In genomic region chr2:173979721-173980351, GRCh38 we compare ENCODE assay signal across 16 cellular contexts. TPM values are rescaled to one million over a fixed set of nuclear protein-coding genes. Genes with fewer than 3 reads are reported as not detected.
DNase-seq lines count a peak whose midpoint lies in the region; ATAC-seq and TF ChIP-seq lines count a peak whose summit lies in the region.
"Had no signal": no experiment of that assay in that cellular context is flagged by ENCODE, and none has a peak within 500 bp of the region (broad histone marks: within the 10 kb centered on the region; RNA-seq: fewer than 3 reads in every experiment).

No MANE protein-coding gene starts in this region.

- peaks cover 25% of the 10 kb centered on the region for H3K4me1 Mint-ChIP-seq in activated T-helper 1 cell treated with anti-CD3 and anti-CD28 coated beads, Interleukin-12 subunit alpha, Interleukin-12 subunit beta, Interleukin-2, Interleukin-4 antibody, amounts not matched to agents 30 ng/mL and 10 ng/mL and 1 ng/mL, durations not matched to agents 14 hours and 24 hours and 36 hours (ENCODE audit: low read depth)
- H3K4me1 Mint-ChIP-seq: activated CD8-positive, alpha-beta memory T cell treated with anti-CD3 and anti-CD28 coated beads, Interleukin-2, amount 10 ng/mL, durations not matched to agents 7 days and 5 days had no signal

- peak; percentile 23 for ATAC-seq in omental fat pad (ENCODE audit: low FRiP score)
- no peak for ATAC-seq in HG03378 (IDR thresholded peaks at IDR 0.05; ENCODE audit: unreplicated experiment)
- ATAC-seq: activated CD8-positive, alpha-beta memory T cell treated with anti-CD3 and anti-CD28 coated beads, Interleukin-2, amount 10 ng/mL, durations not matched to agents 7 days and 5 days had no signal

- intact Hi-C loops in activated T-helper 1 cell treated with anti-CD3 and anti-CD28 coated beads, Interleukin-12 subunit alpha, Interleukin-12 subunit beta, Interleukin-2, Interleukin-4 antibody, amounts not matched to agents 30 ng/mL and 10 ng/mL and 1 ng/mL, durations not matched to agents 14 hours and 24 hours and 36 hours (cut with micrococcal nuclease), result no loop called here

- no peaks in the 10 kb centered on the region for H3K9me3 Mint-ChIP-seq in activated T-helper 1 cell treated with anti-CD3 and anti-CD28 coated beads, Interleukin-12 subunit alpha, Interleukin-12 subunit beta, Interleukin-2, Interleukin-4 antibody, amounts not matched to agents 30 ng/mL and 10 ng/mL and 1 ng/mL, durations not matched to agents 14 hours and 24 hours and 36 hours

- H3K27me3 Mint-ChIP-seq in activated T-helper 1 cell treated with anti-CD3 and anti-CD28 coated beads, Interleukin-12 subunit alpha, Interleukin-12 subunit beta, Interleukin-2, Interleukin-4 antibody, amounts not matched to agents 30 ng/mL and 10 ng/mL and 1 ng/mL, durations not matched to agents 14 hours and 24 hours and 36 hours (ENCODE audit: insufficient read depth), result peaks cover 6% of the 10 kb centered on the region

- H3K4me3 Mint-ChIP-seq in activated T-helper 1 cell treated with anti-CD3 and anti-CD28 coated beads, Interleukin-12 subunit alpha, Interleukin-12 subunit beta, Interleukin-2, Interleukin-4 antibody, amounts not matched to agents 30 ng/mL and 10 ng/mL and 1 ng/mL, durations not matched to agents 14 hours and 24 hours and 36 hours, result no peak overlapping the region
- H3K4me3 Mint-ChIP-seq: activated CD8-positive, alpha-beta memory T cell treated with anti-CD3 and anti-CD28 coated beads, Interleukin-2, amount 10 ng/mL, durations not matched to agents 7 days and 5 days had no signal

- peak overlapping the region; percentile 62 for H3K27ac Mint-ChIP-seq in activated T-helper 1 cell treated with anti-CD3 and anti-CD28 coated beads, Interleukin-12 subunit alpha, Interleukin-12 subunit beta, Interleukin-2, Interleukin-4 antibody, amounts not matched to agents 30 ng/mL and 10 ng/mL and 1 ng/mL, durations not matched to agents 14 hours and 24 hours and 36 hours
- H3K27ac Mint-ChIP-seq: activated CD8-positive, alpha-beta memory T cell treated with anti-CD3 and anti-CD28 coated beads, Interleukin-2, amount 10 ng/mL, durations not matched to agents 7 days and 5 days had no signal

- DNase-seq in NCI-H2171 treated with DMSO at 0.1 percent for 48 hours (lab: John Stamatoyannopoulos, UW) (peak; percentile 34), NCI-H2171 (lab: John Stamatoyannopoulos, UW) (no peak), fibroblast of peridontal ligament (ENCODE audit: extremely low read depth) (peak; percentile 65), omental fat pad (ENCODE audit: low spot score) (no peak), pons (ENCODE audit: low spot score) (no peak)
- DNase-seq in activated T-helper 1 cell treated with anti-CD3 and anti-CD28 coated beads, Interleukin-12 subunit alpha, Interleukin-12 subunit beta, Interleukin-2, Interleukin-4 antibody, amounts not matched to agents 30 ng/mL and 10 ng/mL and 1 ng/mL, durations not matched to agents 14 hours and 24 hours and 36 hours (ENCODE audit: low spot score), result no peak
- DNase-seq in stimulated activated CD8-positive, alpha-beta memory T cell treated with anti-CD3 and anti-CD28 coated beads, Interleukin-4, amount 100 ng/mL, for 48 hours, result no peak
- DNase-seq: activated CD4-positive, alpha-beta T cell treated with anti-CD3 and anti-CD28 coated beads for 48 hours; activated CD8-positive, alpha-beta memory T cell treated with anti-CD3 and anti-CD28 coated beads, Interleukin-2, amount 10 ng/mL, durations not matched to agents 7 days and 5 days; activated effector memory CD4-positive, alpha-beta T cell treated with Interleukin-2 at 50 U/mL for 16 hours; EL; NCI-H526 treated with DMSO at 0.1 percent for 48 hours; retina; SIG-M5; substantia nigra had no signal

- TF ChIP-seq CTCF in omental fat pad (IDR thresholded peaks at IDR 0.05), result no peak

- no peaks in the 10 kb centered on the region for H3K36me3 Mint-ChIP-seq in activated T-helper 1 cell treated with anti-CD3 and anti-CD28 coated beads, Interleukin-12 subunit alpha, Interleukin-12 subunit beta, Interleukin-2, Interleukin-4 antibody, amounts not matched to agents 30 ng/mL and 10 ng/mL and 1 ng/mL, durations not matched to agents 14 hours and 24 hours and 36 hours (ENCODE audit: low read depth)
- H3K36me3 Mint-ChIP-seq: activated CD8-positive, alpha-beta memory T cell treated with anti-CD3 and anti-CD28 coated beads, Interleukin-2, amount 10 ng/mL, durations not matched to agents 7 days and 5 days had no signal

RNA-seq across cellular contexts. Expression of gene SP3, which starts 14.7 kb away (rescaled TPM):
- 95.8 and 103 TPM in 2 replicates for total RNA-seq in activated T-helper 1 cell treated with anti-CD3 and anti-CD28 coated beads, Interleukin-12 subunit alpha, Interleukin-12 subunit beta, Interleukin-2, Interleukin-4 antibody, amounts not matched to agents 30 ng/mL and 10 ng/mL and 1 ng/mL, durations not matched to agents 14 hours and 24 hours and 36 hours
- total RNA-seq in omental fat pad, result 100 to 1,000 TPM in 1 of 4 donors, 10 to 100 TPM in 3; 69.3 to 175 (median 82.9) TPM

Comparison
In these comparisons a context has a peak if more than half of its experiments do, and no peak if none do; other contexts are left out.
1. DNase-seq: peak in NCI-H2171 treated with DMSO at 0.1 percent for 48 hours (single experiment) and fibroblast of peridontal ligament (single experiment); none in NCI-H2171 (single experiment), activated T-helper 1 cell treated with anti-CD3 and anti-CD28 coated beads, Interleukin-12 subunit alpha, Interleukin-12 subunit beta, Interleukin-2, Interleukin-4 antibody, amounts not matched to agents 30 ng/mL and 10 ng/mL and 1 ng/mL, durations not matched to agents 14 hours and 24 hours and 36 hours (single experiment), omental fat pad (single experiment), pons (single experiment) and stimulated activated CD8-positive, alpha-beta memory T cell treated with anti-CD3 and anti-CD28 coated beads, Interleukin-4, amount 100 ng/mL, for 48 hours (single experiment).